ENCODE assay signal across 18 cellular contexts in genomic region chr3:171620825-171621434, GRCh38.
DNase-seq lines count a peak whose midpoint lies in the region; ATAC-seq and TF ChIP-seq lines count a peak whose summit lies in the region.
"Had no signal": no experiment of that assay in that cellular context is flagged by ENCODE, and none has a peak within 500 bp of the region (broad histone marks: within the 10 kb centered on the region; RNA-seq: fewer than 3 reads in every experiment).

No MANE protein-coding gene starts in this region.

- no peaks in the 10 kb centered on the region for H4K20me1 ChIP-seq in HCT116 (ENCODE audit: insufficient read depth)

- TF ChIP-seq CTCF in HCT116 (IDR thresholded peaks at IDR 0.05 in 2 of 3, conservative IDR thresholded peaks at IDR 0.05 in 1 of 3; ENCODE audit: borderline replicate concordance in 1 of 3, insufficient read depth in 1 of 3, low read depth in 2 of 3, low read length in 2 of 3) (no peak), fibroblast of the aortic adventitia (IDR thresholded peaks at IDR 0.05; ENCODE audit: insufficient read depth, low read length) (no peak)

- no peak overlapping the region; the same call in 1 of the 2 replicates for H3K4me2 ChIP-seq in HCT116 (ENCODE audit: low read length)

- POLR2A ChIA-PET in HCT116 (lab: Charles Lee), result no interaction called here

- H3K4me3 ChIP-seq in HCT116 (replicated peaks in 1 of 2; ENCODE audit: low read depth in 1 of 2, low read length in 2 of 2), result no peak overlapping the region
- H3K4me3 ChIP-seq in fibroblast of the aortic adventitia (ENCODE audit: low read depth, low read length), result no peak overlapping the region
- H3K4me3 ChIP-seq in skeletal muscle cell (ENCODE audit: low read depth, low read length), result no peak overlapping the region
- H3K4me3 ChIP-seq: cardiac muscle cell, left lung, uterus had no signal

- TF ChIP-seq POLR2A in HCT116 (IDR thresholded peaks at IDR 0.05; ENCODE audit: borderline replicate concordance, extremely low read depth, insufficient read depth, insufficient read length), result no peak

- no peak overlapping the region for H3K9ac ChIP-seq in HCT116 (ENCODE audit: low read length)

- H3K4me1 ChIP-seq in HCT116 (ENCODE audit: control insufficient read depth in 1 of 2, insufficient read depth in 2 of 2, low read length in 2 of 2), result peaks cover 0 to 8% of the 10 kb centered on the region in 2 experiments; a peak in 1 of 4 replicates
- H3K4me1 ChIP-seq: left lung, uterus had no signal

- no peak for TF ChIP-seq RAD21 in HCT116 (IDR thresholded peaks at IDR 0.05; ENCODE audit: low read depth)

- no peak overlapping the region for H2AFZ ChIP-seq in HCT116 (ENCODE audit: low read depth, low read length, poor library complexity, severe bottlenecking)

- DNase-seq in HCT116 (ENCODE audit: low read depth, low spot score), result peak; percentile 7
- DNase-seq in RPMI7951 (ENCODE audit: low read depth), result peak; percentile 11
- DNase-seq in fibroblast of the aortic adventitia (ENCODE audit: low read depth), result peak; percentile 44
- DNase-seq in skeletal muscle cell (ENCODE audit: low read depth), result peak; percentile 31
- DNase-seq in NCI-H345 (lab: John Stamatoyannopoulos, UW), result no peak
- DNase-seq in left colon, result no peak
- no peak for DNase-seq in NCI-H1092 treated with DMSO at 0.1 percent for 48 hours (lab: John Stamatoyannopoulos, UW)
- DNase-seq: activated CD8-positive, alpha-beta T cell treated with anti-CD3 and anti-CD28 coated beads, Interleukin-2, amount 10 ng/mL, durations not matched to agents 7 days and 5 days; activated gamma-delta T cell; CD4-positive, alpha-beta T cell; effector memory CD4-positive, alpha-beta T cell; glutamatergic neuron; Kasumi-1; left lung; NK-92 treated with Interleukin-12 subunit alpha and Interleukin-12 subunit beta, amount 100 ng/mL, for 24 hours; stimulated activated naive CD8-positive, alpha-beta T cell treated with anti-CD3 and anti-CD28 coated beads, Interleukin-15, Interleukin-2, amounts not matched to agents 100 U/mL and 50 U/mL, for 24 hours; uterus had no signal

- intact Hi-C loops in HCT116 (cut with micrococcal nuclease), result no loop called here
- intact Hi-C loops in left colon (cut with DNase I, micrococcal nuclease), result no loop called here

- H3K79me2 ChIP-seq in HCT116 (ENCODE audit: insufficient read depth, low read length), result no peaks in the 10 kb centered on the region

- RAD21 ChIA-PET in HCT116 (lab: Charles Lee; ENCODE audit: low non-redundant PET in 1 of 2, low total read pairs in 2 of 2, uncharacterized antibody in 2 of 2, unreplicated experiment in 2 of 2), result no interaction called here

- no TSS peak for BruUV-seq in HCT116 (replicated peaks; lab: Mats Ljungman, UMichigan)

- H3K9me2 ChIP-seq in HCT116 (ENCODE audit: insufficient read depth), result no peaks in the 10 kb centered on the region

- CTCF ChIA-PET in HCT116 (lab: Charles Lee), result no interaction called here

- no peaks in the 10 kb centered on the region for H3K27me3 ChIP-seq in HCT116 (ENCODE audit: insufficient read depth, low read length)
- H3K27me3 ChIP-seq: cardiac muscle cell, left lung, uterus had no signal

- H3K27ac ChIP-seq in HCT116 (ENCODE audit: low read depth, low read length), result no peak overlapping the region
- H3K27ac ChIP-seq: cardiac muscle cell, left lung had no signal

- no peaks in the 10 kb centered on the region for H3K36me3 ChIP-seq in HCT116 (ENCODE audit: control insufficient read depth in 1 of 2, insufficient read depth in 2 of 2, low read length in 2 of 2)
- H3K36me3 ChIP-seq: uterus had no signal

- H3K9me3 ChIP-seq in HCT116 (ENCODE audit: control insufficient read depth in 1 of 2, insufficient read depth in 1 of 2, low read depth in 1 of 2, low read length in 2 of 2), result no peaks in the 10 kb centered on the region
- H3K9me3 ChIP-seq: uterus had no signal

- ATAC-seq in HCT116, result peak; percentile 44; the same call in 1 of the 2 replicates
- no peak for ATAC-seq in left colon
- ATAC-seq: activated CD8-positive, alpha-beta T cell treated with anti-CD3 and anti-CD28 coated beads, Interleukin-2, amount 10 ng/mL, durations not matched to agents 7 days and 5 days; left lung; stimulated activated naive CD8-positive, alpha-beta T cell treated with anti-CD3 and anti-CD28 coated beads, Interleukin-15, Interleukin-2, amounts not matched to agents 100 U/mL and 50 U/mL, for 24 hours had no signal

TF ChIP-seq in HCT116, 20 proteins besides CTCF, POLR2A, EP300 and RAD21:
- TF ChIP-seq YY1 (IDR thresholded peaks at IDR 0.05; ENCODE audit: extremely low read depth, insufficient replicate concordance, low read depth, low read length), result no peak
- no peak for TF ChIP-seq SP1 (IDR thresholded peaks at IDR 0.05; ENCODE audit: low read depth)
- no peak for TF ChIP-seq MAX (IDR thresholded peaks at IDR 0.05)
- no peak for TF ChIP-seq ZBTB33 (IDR thresholded peaks at IDR 0.05; ENCODE audit: extremely low read depth, insufficient replicate concordance, low read length)
- TF ChIP-seq REST (IDR thresholded peaks at IDR 0.05; ENCODE audit: low read depth), result no peak
- no peak for TF ChIP-seq ATF3 (IDR thresholded peaks at IDR 0.05)
- no peak for TF ChIP-seq JUND (IDR thresholded peaks at IDR 0.05)
- no peak for TF ChIP-seq POLR2AphosphoS5 (IDR thresholded peaks at IDR 0.05; ENCODE audit: low read depth, low read length)
- no peak for TF ChIP-seq EZH2 (IDR thresholded peaks at IDR 0.05)
- TF ChIP-seq EZH2phosphoT487 (IDR thresholded peaks at IDR 0.05; ENCODE audit: borderline replicate concordance), result no peak
- no peak for TF ChIP-seq ZFX (IDR thresholded peaks at IDR 0.05)
- TF ChIP-seq SRF (IDR thresholded peaks at IDR 0.05; ENCODE audit: low read depth), result no peak
- TF ChIP-seq FOSL1 (IDR thresholded peaks at IDR 0.05; ENCODE audit: low read depth), result no peak

Comparison
In these comparisons a context has a peak if more than half of its experiments do, and no peak if none do; other contexts are left out.
1. DNase-seq: peak in HCT116 (single experiment), RPMI7951 (single experiment), fibroblast of the aortic adventitia (single experiment) and skeletal muscle cell (single experiment); none in NCI-H345 (single experiment), left colon (0 of 2) and NCI-H1092 treated with DMSO at 0.1 percent for 48 hours (single experiment).